ENCODE assay signal across 25 cellular contexts in the genomic region with DNA sequence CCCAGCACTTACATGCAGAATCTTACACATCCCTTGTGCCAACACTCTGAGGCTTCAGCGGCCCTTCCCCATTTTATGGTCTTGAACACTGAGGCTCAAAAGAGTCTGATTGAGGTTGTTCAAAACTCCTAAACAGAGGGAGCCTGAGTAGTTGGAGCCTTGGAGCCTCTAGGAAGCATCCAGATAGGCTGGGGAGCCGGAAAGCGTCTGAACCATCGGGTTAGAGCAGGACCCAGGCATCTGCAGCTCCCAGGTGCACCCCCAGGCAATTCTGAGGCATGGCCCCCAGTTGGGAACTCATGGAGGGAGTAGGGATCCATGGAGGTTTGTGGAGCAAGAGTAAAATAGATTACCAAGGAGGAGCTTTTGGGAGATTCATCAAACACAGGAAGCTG. TPM values are rescaled to one million over a fixed set of nuclear protein-coding genes. Genes with fewer than 3 reads are reported as not detected.
A peak's percentile ranks its signal among the peaks of the same experiment; 100 is the strongest.
DNase-seq lines count a peak whose midpoint lies in the region; ATAC-seq and TF ChIP-seq lines count a peak whose summit lies in the region.
"Had no signal": no experiment of that assay in that cellular context is flagged by ENCODE, and none has a peak within 500 bp of the region (broad histone marks: within the 10 kb centered on the region; RNA-seq: fewer than 3 reads in every experiment).

No MANE protein-coding gene starts in this region.

- no peaks in the 10 kb centered on the region for H3K36me3 ChIP-seq in left ventricle myocardium inferior
- no peaks in the 10 kb centered on the region for H3K36me3 ChIP-seq in gastroesophageal sphincter
- no peaks in the 10 kb centered on the region for H3K36me3 ChIP-seq in rectal smooth muscle tissue (ENCODE audit: control insufficient read depth, insufficient read depth, low read length)
- H3K36me3 ChIP-seq in vagina: no peaks in the 10 kb centered on the region
- H3K36me3 ChIP-seq: neural progenitor cell had no signal

- DNase-seq in left ventricle myocardium inferior: no peak
- DNase-seq in right cardiac atrium: no peak
- DNase-seq in vagina (ENCODE audit: extremely low spot score in 2 of 2): no peak
- DNase-seq in activated CD4-positive, CD25-positive, alpha-beta regulatory T cell (lab: John Stamatoyannopoulos, UW): no peak
- no peak for DNase-seq in activated CD4-positive, alpha-beta T cell treated with anti-CD3 and anti-CD28 coated beads, Interleukin-2, amount 10 ng/mL, durations not matched to agents 7 days and 5 days
- no peak for DNase-seq in kidney glomerular epithelial cell (lab: John Stamatoyannopoulos, UW)
- DNase-seq: ACHN; activated CD4-positive, alpha-beta T cell treated with anti-CD3 and anti-CD28 coated beads, Interleukin-2, amount 50 U/mL, for 4 hours; activated naive CD4-positive, alpha-beta T cell treated with anti-CD3 and anti-CD28 coated beads, Interleukin-2, amount 10 ng/mL, durations not matched to agents 7 days and 5 days; activated T-cell treated with anti-CD3 and anti-CD28 coated beads, Interleukin-2, amount 50 U/mL, for 1 hour; anterior cingulate cortex; DMS 273 treated with DMSO at 0.1 percent for 48 hours; HFFc6; left colon; MM.1S; NCI-H146; NCI-H2171; NCI-H69; SHP77 had no signal

- no peaks in the 10 kb centered on the region for H3K27me3 ChIP-seq in left ventricle myocardium inferior (ENCODE audit: low read depth)
- no peaks in the 10 kb centered on the region for H3K27me3 ChIP-seq in right cardiac atrium (ENCODE audit: control insufficient read depth, insufficient read depth)
- H3K27me3 ChIP-seq in gastroesophageal sphincter: no peaks in the 10 kb centered on the region
- H3K27me3 ChIP-seq in rectal smooth muscle tissue (ENCODE audit: control insufficient read depth, insufficient read depth, low read length): peaks cover 3% of the 10 kb centered on the region
- no peaks in the 10 kb centered on the region for H3K27me3 ChIP-seq in vagina

- WGBS in right cardiac atrium: 91% methylated on average over 4 of the region's 4 CpGs
- no CpG with 5 or more reads among the region's 4 CpGs for whole genome bisulfite sequencing in gastroesophageal sphincter (ENCODE audit: low coverage in 1 of 2), 2 donors

- H3K9me3 ChIP-seq in left ventricle myocardium inferior (replicated peaks): no peaks in the 10 kb centered on the region
- no peaks in the 10 kb centered on the region for H3K9me3 ChIP-seq in right cardiac atrium (ENCODE audit: control insufficient read depth, low read length)
- H3K9me3 ChIP-seq in gastroesophageal sphincter: no peaks in the 10 kb centered on the region
- no peaks in the 10 kb centered on the region for H3K9me3 ChIP-seq in vagina

- no peak for TF ChIP-seq EP300 in gastroesophageal sphincter (IDR thresholded peaks at IDR 0.05)

- ATAC-seq in right cardiac atrium (no peak), gastroesophageal sphincter (no peak)
- ATAC-seq: esophagus mucosa, left colon, T-cell had no signal

- H3K27me3 Mint-ChIP-seq in activated CD4-positive, alpha-beta T cell treated with anti-CD3 and anti-CD28 coated beads, Interleukin-2, amount 10 ng/mL, durations not matched to agents 7 days and 5 days: peaks cover 28% of the 10 kb centered on the region

- POLR2A ChIA-PET in activated CD4-positive, alpha-beta T cell treated with anti-CD3 and anti-CD28 coated beads, Interleukin-2, amount 10 ng/mL, durations not matched to agents 7 days and 5 days (lab: Charles Lee): no interaction called here

- H3K4me3 ChIP-seq in left ventricle myocardium inferior (no peak overlapping the region), right cardiac atrium (ENCODE audit: low read length) (no peak overlapping the region), gastroesophageal sphincter (no peak overlapping the region), rectal smooth muscle tissue (ENCODE audit: low read length) (no peak overlapping the region), vagina (no peak overlapping the region)
- H3K4me3 ChIP-seq: neural progenitor cell had no signal

- no peak for TF ChIP-seq CTCF in left ventricle myocardium inferior (IDR thresholded peaks at IDR 0.05; ENCODE audit: borderline replicate concordance)
- TF ChIP-seq CTCF in gastroesophageal sphincter (IDR thresholded peaks at IDR 0.05): no peak
- TF ChIP-seq CTCF in vagina (IDR thresholded peaks at IDR 0.05): no peak

- H3K27ac Mint-ChIP-seq in activated CD4-positive, alpha-beta T cell treated with anti-CD3 and anti-CD28 coated beads, Interleukin-2, amount 10 ng/mL, durations not matched to agents 7 days and 5 days: no peak overlapping the region
- H3K27ac Mint-ChIP-seq: activated naive CD4-positive, alpha-beta T cell treated with anti-CD3 and anti-CD28 coated beads, Interleukin-2, amount 10 ng/mL, durations not matched to agents 7 days and 5 days; HFFc6; neural progenitor cell; T-cell had no signal

- no peak overlapping the region for H3K4me3 Mint-ChIP-seq in activated CD4-positive, alpha-beta T cell treated with anti-CD3 and anti-CD28 coated beads, Interleukin-2, amount 10 ng/mL, durations not matched to agents 7 days and 5 days
- H3K4me3 Mint-ChIP-seq: activated naive CD4-positive, alpha-beta T cell treated with anti-CD3 and anti-CD28 coated beads, Interleukin-2, amount 10 ng/mL, durations not matched to agents 7 days and 5 days; HFFc6; neural progenitor cell; T-cell had no signal

- H3K4me1 Mint-ChIP-seq in activated CD4-positive, alpha-beta T cell treated with anti-CD3 and anti-CD28 coated beads, Interleukin-2, amount 10 ng/mL, durations not matched to agents 7 days and 5 days: peaks cover 5% of the 10 kb centered on the region

- H3K9ac ChIP-seq in rectal smooth muscle tissue (ENCODE audit: low read length): no peak overlapping the region
- H3K9ac ChIP-seq: neural progenitor cell had no signal

- intact Hi-C loops in left ventricle myocardium inferior (cut with micrococcal nuclease) (no loop called here), right cardiac atrium (cut with DNase I) (no loop called here), vagina (cut with DNase I) (no loop called here)

- H3K36me3 Mint-ChIP-seq in activated CD4-positive, alpha-beta T cell treated with anti-CD3 and anti-CD28 coated beads, Interleukin-2, amount 10 ng/mL, durations not matched to agents 7 days and 5 days (ENCODE audit: low read depth): no peaks in the 10 kb centered on the region
- H3K36me3 Mint-ChIP-seq: activated naive CD4-positive, alpha-beta T cell treated with anti-CD3 and anti-CD28 coated beads, Interleukin-2, amount 10 ng/mL, durations not matched to agents 7 days and 5 days; neural progenitor cell; T-cell had no signal

- H3K4me1 ChIP-seq in left ventricle myocardium inferior: peaks cover 90% of the 10 kb centered on the region
- peaks cover 13% of the 10 kb centered on the region for H3K4me1 ChIP-seq in right cardiac atrium (ENCODE audit: control insufficient read depth, insufficient read depth, low read length)
- peaks cover 0 to 83% (median 33%) of the 10 kb centered on the region in 3 donors for H3K4me1 ChIP-seq in gastroesophageal sphincter
- peaks cover 18% of the 10 kb centered on the region for H3K4me1 ChIP-seq in rectal smooth muscle tissue (ENCODE audit: control insufficient read depth, insufficient read depth, low read length)
- H3K4me1 ChIP-seq in vagina: peaks cover 78% of the 10 kb centered on the region

- peak overlapping the region; percentile 82 for H3K27ac ChIP-seq in left ventricle myocardium inferior (replicated peaks)
- no peak overlapping the region for H3K27ac ChIP-seq in right cardiac atrium (ENCODE audit: low read length)
- peak overlapping the region in 3 of 4 donors; percentile 83 to 86 (median 85) for H3K27ac ChIP-seq in gastroesophageal sphincter
- H3K27ac ChIP-seq in rectal smooth muscle tissue (ENCODE audit: low read depth, low read length): peak overlapping the region; percentile 84
- peak overlapping the region; percentile 75 for H3K27ac ChIP-seq in vagina
- H3K27ac ChIP-seq: C4-2B, neural progenitor cell had no signal

- CTCF ChIA-PET in activated CD4-positive, alpha-beta T cell treated with anti-CD3 and anti-CD28 coated beads, Interleukin-2, amount 10 ng/mL, durations not matched to agents 7 days and 5 days (lab: Charles Lee): interaction anchor here (1.7 kb wide), 1 partner anchor 60 kb away, joined by 5 read pairs; no protein-coding TSS in a partner anchor

- TF ChIP-seq POLR2A in gastroesophageal sphincter (IDR thresholded peaks at IDR 0.05) (no peak), vagina (IDR thresholded peaks at IDR 0.05) (no peak)

- no peaks in the 10 kb centered on the region for H3K9me3 Mint-ChIP-seq in activated CD4-positive, alpha-beta T cell treated with anti-CD3 and anti-CD28 coated beads, Interleukin-2, amount 10 ng/mL, durations not matched to agents 7 days and 5 days
- H3K9me3 Mint-ChIP-seq: activated naive CD4-positive, alpha-beta T cell treated with anti-CD3 and anti-CD28 coated beads, Interleukin-2, amount 10 ng/mL, durations not matched to agents 7 days and 5 days; HFFc6; neural progenitor cell; T-cell had no signal

RNA-seq across cellular contexts. Expression of a gene that starts 3.8 kb away (rescaled TPM):
- 41.1 TPM for total RNA-seq in left ventricle myocardium inferior
- 10 to 100 TPM; 27.4 to 34.4 (median 30.8) TPM for total RNA-seq in right cardiac atrium
- polyA plus RNA-seq in right cardiac atrium: 15.1 TPM
- 10 to 100 TPM; 21.7 to 85.7 (median 43.2) TPM for total RNA-seq in gastroesophageal sphincter
- 39.3 TPM for total RNA-seq in vagina
- total RNA-seq in activated CD4-positive, alpha-beta T cell treated with anti-CD3 and anti-CD28 coated beads, Interleukin-2, amount 10 ng/mL, durations not matched to agents 7 days and 5 days: not detected

RNA-seq across cellular contexts. Expression of a gene that starts 9.6 kb away (rescaled TPM):
- total RNA-seq in left ventricle myocardium inferior (1.0 TPM), right cardiac atrium (1 to 10 TPM in 1 of 4 donors, under 1 TPM in 3; 0.85 to 1.9 (median 0.93) TPM), gastroesophageal sphincter (1 to 10 TPM in 1 of 4 donors, under 1 TPM in 3; 0.16 to 4.4 (median 0.62) TPM), vagina (1.2 TPM)
- 0.57 TPM for polyA plus RNA-seq in right cardiac atrium
- total RNA-seq in activated CD4-positive, alpha-beta T cell treated with anti-CD3 and anti-CD28 coated beads, Interleukin-2, amount 10 ng/mL, durations not matched to agents 7 days and 5 days: under 1 TPM; 0.10 to 0.19 TPM

Comparison
In these comparisons a context has a peak if more than half of its experiments do, and no peak if none do; other contexts are left out.
1. RNA of a gene that starts 3.8 kb away (total RNA-seq): 21.7 to 85.7 TPM in gastroesophageal sphincter, 41.1 TPM in left ventricle myocardium inferior (single experiment), 39.3 TPM in vagina (single experiment) and 27.4 to 34.4 TPM in right cardiac atrium; not detected in activated CD4-positive, alpha-beta T cell treated with anti-CD3 and anti-CD28 coated beads, Interleukin-2, amount 10 ng/mL, durations not matched to agents 7 days and 5 days; every median in the first group is over 10 times any median in the second.